14 cellular contexts compared by ENCODE assay signal in the genomic region with DNA sequence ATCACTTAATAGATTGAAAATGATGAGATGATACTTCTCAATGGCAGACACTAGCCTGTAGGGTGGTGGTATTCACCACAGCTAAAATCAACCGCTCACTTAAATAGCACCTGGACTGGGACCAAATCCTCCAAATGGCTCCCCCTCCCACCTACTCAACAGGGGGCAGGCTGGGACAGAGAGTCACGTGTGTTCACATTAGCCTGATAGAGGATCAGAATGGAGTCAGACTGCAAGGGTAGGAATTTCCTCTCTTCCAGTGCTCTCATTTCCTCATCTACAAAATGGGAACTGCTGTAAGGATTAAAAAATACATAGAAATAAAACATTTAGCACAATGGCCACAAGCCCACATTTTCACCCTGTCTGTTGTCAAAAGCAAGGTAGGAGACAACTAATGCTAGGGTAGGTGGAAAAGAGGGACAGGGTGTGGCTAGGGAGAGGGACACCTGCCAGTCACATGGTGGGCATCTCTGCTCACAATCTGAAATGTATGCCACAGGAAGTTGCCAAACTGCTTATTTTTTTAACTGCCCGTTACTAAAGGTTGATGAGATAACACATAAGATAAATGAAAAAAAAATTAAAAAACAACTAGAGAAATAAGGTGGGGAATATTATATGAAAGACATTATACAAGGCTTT. TPM values are rescaled to one million over a fixed set of nuclear protein-coding genes. Genes with fewer than 3 reads are reported as not detected.
DNase-seq lines count a peak whose midpoint lies in the region; ATAC-seq lines count a peak whose summit lies in the region.
"Had no signal": no experiment of that assay in that cellular context is flagged by ENCODE, and none has a peak within 500 bp of the region (broad histone marks: within the 10 kb centered on the region; RNA-seq: fewer than 3 reads in every experiment).

No MANE protein-coding gene starts in this region.

- H3K27me3 ChIP-seq in right cardiac atrium (ENCODE audit: control insufficient read depth, insufficient read depth) = no peaks in the 10 kb centered on the region
- H3K27me3 ChIP-seq: BLaER1 treated with 17β-estradiol and CSF1 and Interleukin-3, amounts not matched to agents 10 nM and 100 nM; right lobe of liver had no signal

- no peaks in the 10 kb centered on the region for H3K4me1 ChIP-seq in right cardiac atrium (ENCODE audit: control insufficient read depth, insufficient read depth, low read length)

- whole genome bisulfite sequencing in right cardiac atrium = 36% methylated on average over 3 of the region's 3 CpGs

- H3K27ac ChIP-seq in right cardiac atrium (ENCODE audit: low read length) = no peak overlapping the region
- H3K27ac ChIP-seq: right lobe of liver had no signal

- no peak overlapping the region for H3K4me3 ChIP-seq in right cardiac atrium (ENCODE audit: low read length)
- H3K4me3 ChIP-seq: BLaER1 treated with 17β-estradiol and CSF1 and Interleukin-3, amounts not matched to agents 10 nM and 100 nM; right lobe of liver had no signal

- no peaks in the 10 kb centered on the region for H3K9me3 ChIP-seq in right cardiac atrium (ENCODE audit: control insufficient read depth, low read length)
- H3K9me3 ChIP-seq: BLaER1 treated with 17β-estradiol and CSF1 and Interleukin-3, amounts not matched to agents 10 nM and 100 nM; right lobe of liver had no signal

- ATAC-seq in left ventricle myocardium superior (peak; percentile 71), right cardiac atrium (no peak), GM18517 (IDR thresholded peaks at IDR 0.05; ENCODE audit: unreplicated experiment) (no peak), HG02798 (IDR thresholded peaks at IDR 0.05; ENCODE audit: poor library complexity, unreplicated experiment) (no peak), HG02973 (IDR thresholded peaks at IDR 0.05; ENCODE audit: unreplicated experiment) (no peak)

- DNase-seq in left ventricle myocardium superior (no peak), right cardiac atrium (no peak), NCI-H2081 (lab: John Stamatoyannopoulos, UW) (peak; percentile 33 to 44), cerebellar cortex (ENCODE audit: low spot score) (peak; percentile 10)
- DNase-seq in activated CD4-positive, CD25-positive, alpha-beta regulatory T cell (lab: John Stamatoyannopoulos, UW) = no peak
- DNase-seq: foreskin melanocyte, kidney, NCI-H2227 treated with DMSO at 0.1 percent for 48 hours, nephron progenitor cell, right lobe of liver had no signal

- intact Hi-C loops in left ventricle myocardium superior (cut with micrococcal nuclease) = no loop called here
- intact Hi-C loops in right cardiac atrium (cut with DNase I) = no loop called here

RNA-seq across cellular contexts. Expression of a gene that starts 55.3 kb away (rescaled TPM):
- total RNA-seq in left ventricle myocardium superior (1.5 TPM), right cardiac atrium (1 to 10 TPM; 1.1 to 2.8 (median 1.6) TPM)
- 0.61 TPM for polyA plus RNA-seq in right cardiac atrium

Comparison
In these comparisons a context has a peak if more than half of its experiments do, and no peak if none do; other contexts are left out.
1. DNase-seq: peak in NCI-H2081 (2 of 2) and cerebellar cortex (single experiment); none in left ventricle myocardium superior (single experiment), right cardiac atrium (0 of 3) and activated CD4-positive, CD25-positive, alpha-beta regulatory T cell (0 of 4).